In genomic region chr3:38603731-38604131, GRCh38 we compare ENCODE assay signal across 19 cellular contexts. TPM values are rescaled to one million over a fixed set of nuclear protein-coding genes. Genes with fewer than 3 reads are reported as not detected.
"Had no signal": no experiment of that assay in that cellular context is flagged by ENCODE, and none has a peak within 500 bp of the region (broad histone marks: within the 10 kb centered on the region; RNA-seq: fewer than 3 reads in every experiment).

No MANE protein-coding gene starts in this region.

- H3K36me3 ChIP-seq: gastrocnemius medialis, neutrophil, prostate gland, tibial artery had no signal

- H3K9ac ChIP-seq: parathyroid adenoma had no signal

- DNase-seq: cortex of kidney; effector memory CD8-positive, alpha-beta T cell; foreskin fibroblast; gastrocnemius medialis; kidney; mammary epithelial cell; stimulated activated CD4-positive, alpha-beta T cell treated with anti-CD3 and anti-CD28 coated beads, Interleukin-4, amount 100 ng/mL, for 4 hours; stimulated activated naive CD8-positive, alpha-beta T cell treated with anti-CD3 and anti-CD28 coated beads, Interleukin-15, Interleukin-2, amounts not matched to agents 100 U/mL and 50 U/mL, for 24 hours; substantia nigra; testis had no signal

- H3K27me3 ChIP-seq: gastrocnemius medialis, neutrophil, right atrium auricular region, testis, tibial artery had no signal

- H3K4me1 ChIP-seq: gastrocnemius medialis, parathyroid adenoma, prostate gland, right atrium auricular region, testis, tibial artery had no signal

- ATAC-seq: effector memory CD8-positive, alpha-beta T cell; esophagus mucosa; gastrocnemius medialis; left lobe of liver; naive thymus-derived CD8-positive, alpha-beta T cell; stimulated activated memory B cell treated with anti-CD40 and anti-IgM and Interleukin-4, amounts not matched to agents 10 μg/mL and 1 μg/mL and 100 μg/mL, for 72 hours; stimulated activated naive CD8-positive, alpha-beta T cell treated with anti-CD3 and anti-CD28 coated beads, Interleukin-15, Interleukin-2, amounts not matched to agents 100 U/mL and 50 U/mL, for 24 hours had no signal

- H2AFZ ChIP-seq: parathyroid adenoma had no signal

- H3K9me3 ChIP-seq: gastrocnemius medialis, neutrophil, prostate gland, right atrium auricular region, testis, tibial artery had no signal

- H3K4me3 ChIP-seq: gastrocnemius medialis, prostate gland, right atrium auricular region, testis, tibial artery had no signal

- H3K27ac ChIP-seq: gastrocnemius medialis, neutrophil, parathyroid adenoma, prostate gland, right atrium auricular region, testis, tibial artery had no signal

RNA-seq across cellular contexts. Expression of gene SCN5A, which starts 45.8 kb away (rescaled TPM):
- total RNA-seq: esophagus mucosa, mammary epithelial cell had no signal
- polyA plus RNA-seq: naive thymus-derived CD8-positive, alpha-beta T cell had no signal
